In genomic region chr7:100049441-100050291, GRCh38 we compare ENCODE assay signal across 1 cellular context.
TF ChIP-seq lines count a peak whose summit lies in the region.

ZSCAN21 (plus strand) TSS chr7:100049774; CDS start chr7:100057007, 7,233 bp downstream.

TF ChIP-seq in SK-N-SH, 30 proteins besides CTCF, POLR2A, EP300 and RAD21:
- TF ChIP-seq RCOR1 (IDR thresholded peaks at IDR 0.05; ENCODE audit: low read length), result 0 out of 2 replicates have a peak, but pooled peaks have one; percentile 56
- TF ChIP-seq CHD2 (IDR thresholded peaks at IDR 0.05; ENCODE audit: low read length, partially characterized antibody), result peak; percentile 81
- peak; percentile 98 for TF ChIP-seq POLR2AphosphoS5 (IDR thresholded peaks at IDR 0.05; ENCODE audit: low read depth, low read length)
- no peak for TF ChIP-seq FOXM1 (IDR thresholded peaks at IDR 0.05; ENCODE audit: low read depth)
- peak; percentile 90 for TF ChIP-seq ELF1 (IDR thresholded peaks at IDR 0.05)
- no peak for TF ChIP-seq FOSL2 (IDR thresholded peaks at IDR 0.05; ENCODE audit: borderline replicate concordance, low read depth)
- no peak for TF ChIP-seq REST (IDR thresholded peaks at IDR 0.05; ENCODE audit: low read depth, low read length)
- no peak for TF ChIP-seq USF2 (IDR thresholded peaks at IDR 0.05; ENCODE audit: borderline replicate concordance, low read depth, low read length)
- TF ChIP-seq FOXJ3 (CRISPR knock-in tag; IDR thresholded peaks at IDR 0.05), result no peak
- TF ChIP-seq NRF1 (IDR thresholded peaks at IDR 0.05; ENCODE audit: low read depth, low read length), result no peak
- TF ChIP-seq NFIC (IDR thresholded peaks at IDR 0.05; ENCODE audit: borderline replicate concordance), result 0 out of 2 replicates have a peak, but pooled peaks have one; percentile 26
- TF ChIP-seq YY1 (IDR thresholded peaks at IDR 0.05; ENCODE audit: low read depth), result peak; percentile 45; the same call in 1 of the 2 replicates
- TF ChIP-seq JUND (IDR thresholded peaks at IDR 0.05), result no peak
- no peak for TF ChIP-seq SMC3 (IDR thresholded peaks at IDR 0.05; ENCODE audit: low read depth, low read length)
- peak; percentile 93 for TF ChIP-seq TAF1 (IDR thresholded peaks at IDR 0.05; ENCODE audit: borderline replicate concordance, low read depth, low read length)
- peak; percentile 88 for TF ChIP-seq GABPA (IDR thresholded peaks at IDR 0.05; ENCODE audit: low read depth)
- TF ChIP-seq PBX3 (IDR thresholded peaks at IDR 0.05), result peak; percentile 44
- peak; percentile 75 for TF ChIP-seq MXI1 (IDR thresholded peaks at IDR 0.05; ENCODE audit: low read depth, low read length)
- no peak for TF ChIP-seq ZBTB33 (IDR thresholded peaks at IDR 0.05; ENCODE audit: borderline replicate concordance, low read depth)
- peak; percentile 44 for TF ChIP-seq TCF12 (IDR thresholded peaks at IDR 0.05)
- peak; percentile 80 for TF ChIP-seq MAX (IDR thresholded peaks at IDR 0.05; ENCODE audit: low read depth)
- TF ChIP-seq GATA2 (CRISPR knock-in tag; IDR thresholded peaks at IDR 0.05), result no peak
- TF ChIP-seq SIN3A (IDR thresholded peaks at IDR 0.05; ENCODE audit: borderline replicate concordance, low read depth, low read length), result no peak
- TF ChIP-seq USF1 (IDR thresholded peaks at IDR 0.05; ENCODE audit: borderline replicate concordance, low read depth), result no peak
- no peak for TF ChIP-seq MEF2A (IDR thresholded peaks at IDR 0.05; ENCODE audit: borderline replicate concordance, low read depth)
